Comparison of ENCODE assay signal across 1 cellular context in the genomic region with DNA sequence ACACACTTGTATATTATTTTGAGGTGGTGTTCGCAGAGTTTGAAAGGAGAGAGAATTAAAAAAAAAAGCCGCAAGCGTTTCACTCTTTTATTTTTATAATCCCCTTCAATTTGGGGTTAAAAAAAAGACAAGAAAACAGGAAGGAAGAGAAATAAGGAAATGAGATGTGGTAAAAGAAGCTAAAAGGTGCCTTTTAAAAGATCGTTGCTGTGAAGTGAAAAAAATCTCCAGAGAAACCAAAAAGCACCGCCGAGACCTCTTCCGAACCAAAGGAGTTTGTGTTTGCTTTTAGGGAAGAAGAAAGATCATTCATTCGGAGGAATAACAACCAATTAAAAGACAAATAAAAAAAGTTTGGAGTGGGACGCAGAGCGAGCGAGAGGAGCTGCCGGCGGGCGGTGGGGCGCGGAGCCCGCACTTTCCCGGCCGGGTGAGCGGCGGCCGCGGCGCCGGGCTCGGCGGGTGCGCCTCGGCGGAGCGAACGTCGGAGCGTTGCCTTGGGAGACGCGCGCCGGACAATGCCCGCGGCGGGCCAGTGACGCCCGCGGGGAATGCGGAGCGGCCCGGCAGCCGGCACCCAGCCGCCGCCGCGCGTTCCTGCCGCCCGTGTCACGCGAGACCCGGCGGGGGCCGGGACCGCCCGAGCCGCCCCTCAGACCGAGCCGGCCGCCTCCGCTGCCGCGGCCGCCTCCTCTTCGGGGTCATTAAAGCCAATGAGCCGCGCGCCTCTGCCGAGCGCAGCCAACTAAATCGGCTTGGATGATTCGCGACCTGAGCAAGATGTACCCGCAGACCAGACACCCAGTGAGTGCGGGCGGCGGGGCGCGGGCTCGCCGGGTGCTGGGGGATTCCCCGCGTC.
TF ChIP-seq lines count a peak whose summit lies in the region.

No MANE protein-coding gene starts in this region.

TF ChIP-seq in H1, 55 proteins besides CTCF, POLR2A, EP300 and RAD21 (continued from another document):
- TF ChIP-seq, protein P1, sequence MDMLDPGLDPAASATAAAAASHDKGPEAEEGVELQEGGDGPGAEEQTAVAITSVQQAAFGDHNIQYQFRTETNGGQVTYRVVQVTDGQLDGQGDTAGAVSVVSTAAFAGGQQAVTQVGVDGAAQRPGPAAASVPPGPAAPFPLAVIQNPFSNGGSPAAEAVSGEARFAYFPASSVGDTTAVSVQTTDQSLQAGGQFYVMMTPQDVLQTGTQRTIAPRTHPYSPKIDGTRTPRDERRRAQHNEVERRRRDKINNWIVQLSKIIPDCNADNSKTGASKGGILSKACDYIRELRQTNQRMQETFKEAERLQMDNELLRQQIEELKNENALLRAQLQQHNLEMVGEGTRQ (IDR thresholded peaks at IDR 0.05; ENCODE audit: low read length) = no peak
- TF ChIP-seq TAF7 (optimal IDR thresholded peaks at IDR 0.05; ENCODE audit: borderline replicate concordance, low read depth, low read length) (no peak), JUN (IDR thresholded peaks at IDR 0.05; ENCODE audit: low read depth, low read length) (no peak), PHF8 (conservative IDR thresholded peaks at IDR 0.05; ENCODE audit: low read depth, low read length) (peak; percentile 28; the same call in 1 of the 2 replicates), CBX8 (IDR thresholded peaks at IDR 0.05; ENCODE audit: borderline replicate concordance, low read depth, low read length) (no peak), TAF1 (IDR thresholded peaks at IDR 0.05; ENCODE audit: low read depth, low read length) (peak; percentile 74), CTBP2 (IDR thresholded peaks at IDR 0.05; ENCODE audit: borderline replicate concordance, insufficient read depth, insufficient read length, low read length) (no peak), SRF (IDR thresholded peaks at IDR 0.05; ENCODE audit: low read depth, low read length) (no peak), KDM5A (IDR thresholded peaks at IDR 0.05; ENCODE audit: low read length) (no peak), JUND (IDR thresholded peaks at IDR 0.05; ENCODE audit: low read length) (no peak), TEAD4 (IDR thresholded peaks at IDR 0.05; ENCODE audit: low read depth, low read length) (no peak), TCF12 (IDR thresholded peaks at IDR 0.05; ENCODE audit: low read depth, low read length) (no peak), MAFK (IDR thresholded peaks at IDR 0.05; ENCODE audit: low read depth, low read length) (no peak), CBX5 (IDR thresholded peaks at IDR 0.05; ENCODE audit: low read depth, low read length) (no peak), CHD1 (IDR thresholded peaks at IDR 0.05; ENCODE audit: low read depth, low read length) (no peak; the same call in 1 of the 2 replicates), SIRT6 (IDR thresholded peaks at IDR 0.05; ENCODE audit: low read length) (no peak), TBP (IDR thresholded peaks at IDR 0.05; ENCODE audit: low read depth, low read length) (no peak), GABPA (IDR thresholded peaks at IDR 0.05; ENCODE audit: borderline replicate concordance, insufficient read depth, low read length) (no peak), KDM4A (IDR thresholded peaks at IDR 0.05; ENCODE audit: low read depth, low read length, severe bottlenecking) (no peak), SAP30 (IDR thresholded peaks at IDR 0.05; ENCODE audit: insufficient read depth, insufficient replicate concordance, low read length) (no peak), SP1 (IDR thresholded peaks at IDR 0.05; ENCODE audit: low read depth, low read length) (no peak), EZH2 (IDR thresholded peaks at IDR 0.05; ENCODE audit: low read depth, low read length, severe bottlenecking) (no peak), SIN3A (conservative IDR thresholded peaks at IDR 0.05 in 1 of 2, IDR thresholded peaks at IDR 0.05 in 1 of 2; ENCODE audit: low read depth in 1 of 2, low read length in 2 of 2) (no peak), FOSL1 (IDR thresholded peaks at IDR 0.05; ENCODE audit: insufficient read depth, low read depth, low read length) (no peak), RNF2 (IDR thresholded peaks at IDR 0.05; ENCODE audit: borderline replicate concordance, low read depth, low read length, missing control alignments, poor library complexity, severe bottlenecking) (no peak), ZNF274 (IDR thresholded peaks at IDR 0.05; ENCODE audit: borderline replicate concordance, extremely low read depth, low read length) (no peak), POU5F1 (IDR thresholded peaks at IDR 0.05; ENCODE audit: low read depth, low read length) (no peak), RFX5 (IDR thresholded peaks at IDR 0.05; ENCODE audit: borderline replicate concordance, low read depth, low read length) (no peak), ASH2L (IDR thresholded peaks at IDR 0.05; ENCODE audit: low read length) (no peak), CREB1 (IDR thresholded peaks at IDR 0.05) (no peak), POLR2AphosphoS5 (IDR thresholded peaks at IDR 0.05; ENCODE audit: low read depth, low read length) (peak; percentile 19; the same call in 1 of the 2 replicates), RBBP5 (IDR thresholded peaks at IDR 0.05; ENCODE audit: borderline replicate concordance, low read depth, low read length) (peak; percentile 47; the same call in 1 of the 2 replicates)
- TF ChIP-seq, protein P2, sequence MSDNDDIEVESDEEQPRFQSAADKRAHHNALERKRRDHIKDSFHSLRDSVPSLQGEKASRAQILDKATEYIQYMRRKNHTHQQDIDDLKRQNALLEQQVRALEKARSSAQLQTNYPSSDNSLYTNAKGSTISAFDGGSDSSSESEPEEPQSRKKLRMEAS (IDR thresholded peaks at IDR 0.05) = no peak
- TF ChIP-seq, protein P3, sequence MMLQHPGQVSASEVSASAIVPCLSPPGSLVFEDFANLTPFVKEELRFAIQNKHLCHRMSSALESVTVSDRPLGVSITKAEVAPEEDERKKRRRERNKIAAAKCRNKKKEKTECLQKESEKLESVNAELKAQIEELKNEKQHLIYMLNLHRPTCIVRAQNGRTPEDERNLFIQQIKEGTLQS (IDR thresholded peaks at IDR 0.05; ENCODE audit: insufficient read depth, low read depth, low read length) = no peak
- TF ChIP-seq, protein P4, sequence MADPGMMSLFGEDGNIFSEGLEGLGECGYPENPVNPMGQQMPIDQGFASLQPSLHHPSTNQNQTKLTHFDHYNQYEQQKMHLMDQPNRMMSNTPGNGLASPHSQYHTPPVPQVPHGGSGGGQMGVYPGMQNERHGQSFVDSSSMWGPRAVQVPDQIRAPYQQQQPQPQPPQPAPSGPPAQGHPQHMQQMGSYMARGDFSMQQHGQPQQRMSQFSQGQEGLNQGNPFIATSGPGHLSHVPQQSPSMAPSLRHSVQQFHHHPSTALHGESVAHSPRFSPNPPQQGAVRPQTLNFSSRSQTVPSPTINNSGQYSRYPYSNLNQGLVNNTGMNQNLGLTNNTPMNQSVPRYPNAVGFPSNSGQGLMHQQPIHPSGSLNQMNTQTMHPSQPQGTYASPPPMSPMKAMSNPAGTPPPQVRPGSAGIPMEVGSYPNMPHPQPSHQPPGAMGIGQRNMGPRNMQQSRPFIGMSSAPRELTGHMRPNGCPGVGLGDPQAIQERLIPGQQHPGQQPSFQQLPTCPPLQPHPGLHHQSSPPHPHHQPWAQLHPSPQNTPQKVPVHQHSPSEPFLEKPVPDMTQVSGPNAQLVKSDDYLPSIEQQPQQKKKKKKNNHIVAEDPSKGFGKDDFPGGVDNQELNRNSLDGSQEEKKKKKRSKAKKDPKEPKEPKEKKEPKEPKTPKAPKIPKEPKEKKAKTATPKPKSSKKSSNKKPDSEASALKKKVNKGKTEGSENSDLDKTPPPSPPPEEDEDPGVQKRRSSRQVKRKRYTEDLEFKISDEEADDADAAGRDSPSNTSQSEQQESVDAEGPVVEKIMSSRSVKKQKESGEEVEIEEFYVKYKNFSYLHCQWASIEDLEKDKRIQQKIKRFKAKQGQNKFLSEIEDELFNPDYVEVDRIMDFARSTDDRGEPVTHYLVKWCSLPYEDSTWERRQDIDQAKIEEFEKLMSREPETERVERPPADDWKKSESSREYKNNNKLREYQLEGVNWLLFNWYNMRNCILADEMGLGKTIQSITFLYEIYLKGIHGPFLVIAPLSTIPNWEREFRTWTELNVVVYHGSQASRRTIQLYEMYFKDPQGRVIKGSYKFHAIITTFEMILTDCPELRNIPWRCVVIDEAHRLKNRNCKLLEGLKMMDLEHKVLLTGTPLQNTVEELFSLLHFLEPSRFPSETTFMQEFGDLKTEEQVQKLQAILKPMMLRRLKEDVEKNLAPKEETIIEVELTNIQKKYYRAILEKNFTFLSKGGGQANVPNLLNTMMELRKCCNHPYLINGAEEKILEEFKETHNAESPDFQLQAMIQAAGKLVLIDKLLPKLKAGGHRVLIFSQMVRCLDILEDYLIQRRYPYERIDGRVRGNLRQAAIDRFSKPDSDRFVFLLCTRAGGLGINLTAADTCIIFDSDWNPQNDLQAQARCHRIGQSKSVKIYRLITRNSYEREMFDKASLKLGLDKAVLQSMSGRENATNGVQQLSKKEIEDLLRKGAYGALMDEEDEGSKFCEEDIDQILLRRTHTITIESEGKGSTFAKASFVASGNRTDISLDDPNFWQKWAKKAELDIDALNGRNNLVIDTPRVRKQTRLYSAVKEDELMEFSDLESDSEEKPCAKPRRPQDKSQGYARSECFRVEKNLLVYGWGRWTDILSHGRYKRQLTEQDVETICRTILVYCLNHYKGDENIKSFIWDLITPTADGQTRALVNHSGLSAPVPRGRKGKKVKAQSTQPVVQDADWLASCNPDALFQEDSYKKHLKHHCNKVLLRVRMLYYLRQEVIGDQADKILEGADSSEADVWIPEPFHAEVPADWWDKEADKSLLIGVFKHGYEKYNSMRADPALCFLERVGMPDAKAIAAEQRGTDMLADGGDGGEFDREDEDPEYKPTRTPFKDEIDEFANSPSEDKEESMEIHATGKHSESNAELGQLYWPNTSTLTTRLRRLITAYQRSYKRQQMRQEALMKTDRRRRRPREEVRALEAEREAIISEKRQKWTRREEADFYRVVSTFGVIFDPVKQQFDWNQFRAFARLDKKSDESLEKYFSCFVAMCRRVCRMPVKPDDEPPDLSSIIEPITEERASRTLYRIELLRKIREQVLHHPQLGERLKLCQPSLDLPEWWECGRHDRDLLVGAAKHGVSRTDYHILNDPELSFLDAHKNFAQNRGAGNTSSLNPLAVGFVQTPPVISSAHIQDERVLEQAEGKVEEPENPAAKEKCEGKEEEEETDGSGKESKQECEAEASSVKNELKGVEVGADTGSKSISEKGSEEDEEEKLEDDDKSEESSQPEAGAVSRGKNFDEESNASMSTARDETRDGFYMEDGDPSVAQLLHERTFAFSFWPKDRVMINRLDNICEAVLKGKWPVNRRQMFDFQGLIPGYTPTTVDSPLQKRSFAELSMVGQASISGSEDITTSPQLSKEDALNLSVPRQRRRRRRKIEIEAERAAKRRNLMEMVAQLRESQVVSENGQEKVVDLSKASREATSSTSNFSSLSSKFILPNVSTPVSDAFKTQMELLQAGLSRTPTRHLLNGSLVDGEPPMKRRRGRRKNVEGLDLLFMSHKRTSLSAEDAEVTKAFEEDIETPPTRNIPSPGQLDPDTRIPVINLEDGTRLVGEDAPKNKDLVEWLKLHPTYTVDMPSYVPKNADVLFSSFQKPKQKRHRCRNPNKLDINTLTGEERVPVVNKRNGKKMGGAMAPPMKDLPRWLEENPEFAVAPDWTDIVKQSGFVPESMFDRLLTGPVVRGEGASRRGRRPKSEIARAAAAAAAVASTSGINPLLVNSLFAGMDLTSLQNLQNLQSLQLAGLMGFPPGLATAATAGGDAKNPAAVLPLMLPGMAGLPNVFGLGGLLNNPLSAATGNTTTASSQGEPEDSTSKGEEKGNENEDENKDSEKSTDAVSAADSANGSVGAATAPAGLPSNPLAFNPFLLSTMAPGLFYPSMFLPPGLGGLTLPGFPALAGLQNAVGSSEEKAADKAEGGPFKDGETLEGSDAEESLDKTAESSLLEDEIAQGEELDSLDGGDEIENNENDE (IDR thresholded peaks at IDR 0.05; ENCODE audit: insufficient replicate concordance, low read length) = no peak
- TF ChIP-seq, protein P5, sequence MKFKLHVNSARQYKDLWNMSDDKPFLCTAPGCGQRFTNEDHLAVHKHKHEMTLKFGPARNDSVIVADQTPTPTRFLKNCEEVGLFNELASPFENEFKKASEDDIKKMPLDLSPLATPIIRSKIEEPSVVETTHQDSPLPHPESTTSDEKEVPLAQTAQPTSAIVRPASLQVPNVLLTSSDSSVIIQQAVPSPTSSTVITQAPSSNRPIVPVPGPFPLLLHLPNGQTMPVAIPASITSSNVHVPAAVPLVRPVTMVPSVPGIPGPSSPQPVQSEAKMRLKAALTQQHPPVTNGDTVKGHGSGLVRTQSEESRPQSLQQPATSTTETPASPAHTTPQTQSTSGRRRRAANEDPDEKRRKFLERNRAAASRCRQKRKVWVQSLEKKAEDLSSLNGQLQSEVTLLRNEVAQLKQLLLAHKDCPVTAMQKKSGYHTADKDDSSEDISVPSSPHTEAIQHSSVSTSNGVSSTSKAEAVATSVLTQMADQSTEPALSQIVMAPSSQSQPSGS (IDR thresholded peaks at IDR 0.05; ENCODE audit: low read length) = no peak
TF ChIP-seq in H1: peak in this region for 5.
